19 cellular contexts compared by ENCODE assay signal in genomic region chr4:157702821-157703220, GRCh38.
"Had no signal": no experiment of that assay in that cellular context is flagged by ENCODE, and none has a peak within 500 bp of the region (broad histone marks: within the 10 kb centered on the region; RNA-seq: fewer than 3 reads in every experiment).

No MANE protein-coding gene starts in this region.

- H3K9ac ChIP-seq: neural progenitor cell, parathyroid adenoma had no signal

- H3K27ac ChIP-seq: esophagus squamous epithelium, neural progenitor cell, parathyroid adenoma, prostate gland, right lobe of liver, tibial artery, upper lobe of left lung, uterus had no signal

- H3K9me3 ChIP-seq: esophagus squamous epithelium, prostate gland, right lobe of liver, tibial artery, upper lobe of left lung, uterus had no signal

- H3K27me3 ChIP-seq: esophagus squamous epithelium, neural progenitor cell, right lobe of liver, tibial artery, upper lobe of left lung, uterus had no signal

- H3K36me3 ChIP-seq: esophagus squamous epithelium, neural progenitor cell, prostate gland, right lobe of liver, tibial artery, upper lobe of left lung, uterus had no signal

- DNase-seq: dermis blood vessel endothelial cell; esophagus squamous epithelium; foreskin fibroblast; left colon; left ventricle myocardium superior; mesenchymal stem cell; midbrain; occipital lobe; right lobe of liver; stimulated activated CD4-positive, alpha-beta T cell treated with anti-CD3 and anti-CD28 coated beads, Interleukin-4, amount 100 ng/mL, for 1 hour; tibial artery; uterus had no signal

- ATAC-seq: left colon; left ventricle myocardium superior; natural killer cell treated with Interleukin-12 subunit alpha and Interleukin-12 subunit beta and Interleukin-15 and Interleukin-18, amount 100 ng/mL, for 72 hours; right lobe of liver; stimulated activated memory B cell treated with anti-CD40 and anti-IgM and Interleukin-4, amounts not matched to agents 10 μg/mL and 1 μg/mL and 100 μg/mL, for 72 hours had no signal

- H3K4me2 ChIP-seq: neural progenitor cell had no signal

- H2AFZ ChIP-seq: neural progenitor cell, parathyroid adenoma had no signal

- H3K4me3 ChIP-seq: esophagus squamous epithelium, lung, neural progenitor cell, prostate gland, right lobe of liver, tibial artery, upper lobe of left lung, uterus had no signal

- H3K4me1 ChIP-seq: esophagus squamous epithelium, neural progenitor cell, parathyroid adenoma, prostate gland, right lobe of liver, upper lobe of left lung, uterus had no signal
